27 cellular contexts compared by ENCODE assay signal in genomic region chr4:38068107-38068506, GRCh38.
A peak's percentile ranks its signal among the peaks of the same experiment; 100 is the strongest.
DNase-seq lines count a peak whose midpoint lies in the region; ATAC-seq and TF ChIP-seq lines count a peak whose summit lies in the region.
"Had no signal": no experiment of that assay in that cellular context is flagged by ENCODE, and none has a peak within 500 bp of the region (broad histone marks: within the 10 kb centered on the region; RNA-seq: fewer than 3 reads in every experiment).

No MANE protein-coding gene starts in this region.

- H3K36me3 Mint-ChIP-seq in stimulated activated naive CD8-positive, alpha-beta T cell treated with anti-CD3 and anti-CD28 coated beads, Interleukin-15, Interleukin-2, amounts not matched to agents 100 ng/mL and 50 ng/mL, for 24 hours (ENCODE audit: low read depth): peaks cover 34% of the 10 kb centered on the region
- H3K36me3 Mint-ChIP-seq in stimulated activated naive B cell treated with anti-CD40 and anti-IgM and Interleukin-4, amounts not matched to agents 10 μg/mL and 1 μg/mL and 100 μg/mL, for 72 hours: peaks cover 43 to 47% of the 10 kb centered on the region in 2 donors

- intact Hi-C loops in dorsolateral prefrontal cortex (cut with DNase I): loop anchor here (5.0 to 10.0 kb wide), 4 partner anchors 664 to 827 kb away; partner anchors contain the start of gene TLR10 (in 1 of the 2)

- peak overlapping the region; percentile 63 for H3K27ac Mint-ChIP-seq in stimulated activated naive CD8-positive, alpha-beta T cell treated with anti-CD3 and anti-CD28 coated beads, Interleukin-15, Interleukin-2, amounts not matched to agents 100 ng/mL and 50 ng/mL, for 24 hours
- peak overlapping the region; percentile 59 for H3K27ac Mint-ChIP-seq in stimulated activated naive B cell treated with anti-CD40 and anti-IgM and Interleukin-4, amounts not matched to agents 10 μg/mL and 1 μg/mL and 100 μg/mL, for 72 hours
- H3K27ac Mint-ChIP-seq: T-helper 1 cell treated with Interleukin-12 subunit alpha and Interleukin-12 subunit beta and Interleukin-4 antibody, amounts not matched to agents 30 μg/mL and 1 μg/mL, for 36 hours had no signal

- no peak overlapping the region for H3K27ac ChIP-seq in dorsolateral prefrontal cortex
- H3K27ac ChIP-seq: neutrophil had no signal

- no peaks in the 10 kb centered on the region for H3K27me3 Mint-ChIP-seq in stimulated activated naive CD8-positive, alpha-beta T cell treated with anti-CD3 and anti-CD28 coated beads, Interleukin-15, Interleukin-2, amounts not matched to agents 100 ng/mL and 50 ng/mL, for 24 hours
- H3K27me3 Mint-ChIP-seq in stimulated activated naive B cell treated with anti-CD40 and anti-IgM and Interleukin-4, amounts not matched to agents 10 μg/mL and 1 μg/mL and 100 μg/mL, for 72 hours: no peaks in the 10 kb centered on the region
- H3K27me3 Mint-ChIP-seq: central memory CD8-positive, alpha-beta T cell; type B pancreatic cell had no signal

- H3K4me3 Mint-ChIP-seq in stimulated activated naive CD8-positive, alpha-beta T cell treated with anti-CD3 and anti-CD28 coated beads, Interleukin-15, Interleukin-2, amounts not matched to agents 100 ng/mL and 50 ng/mL, for 24 hours: no peak overlapping the region
- H3K4me3 Mint-ChIP-seq in stimulated activated naive B cell treated with anti-CD40 and anti-IgM and Interleukin-4, amounts not matched to agents 10 μg/mL and 1 μg/mL and 100 μg/mL, for 72 hours: no peak overlapping the region
- H3K4me3 Mint-ChIP-seq: activated T-cell treated with anti-CD3 and anti-CD28 coated beads, Interleukin-2, amount 50 U/mL, for 4 hours; central memory CD8-positive, alpha-beta T cell; immature natural killer cell; T-helper 1 cell treated with Interleukin-12 subunit alpha and Interleukin-12 subunit beta and Interleukin-4 antibody, amounts not matched to agents 30 μg/mL and 1 μg/mL, for 36 hours; type B pancreatic cell had no signal

- TF ChIP-seq CTCF in dorsolateral prefrontal cortex (IDR thresholded peaks at IDR 0.05 in 54 of 56, conservative IDR thresholded peaks at IDR 0.05 in 2 of 56; ENCODE audit: low read depth in 1 of 56, partially characterized antibody in 56 of 56): no peak

- no peak for DNase-seq in stimulated activated naive CD8-positive, alpha-beta T cell treated with anti-CD3 and anti-CD28 coated beads, Interleukin-15, Interleukin-2, amounts not matched to agents 100 U/mL and 50 U/mL, for 24 hours
- DNase-seq in dermis blood vessel endothelial cell: peak; percentile 76
- DNase-seq in lung microvascular endothelial cell (ENCODE audit: low read depth in 2 of 2): peak; percentile 51 to 72
- DNase-seq in stimulated activated naive B cell treated with anti-CD40 and anti-IgM and Interleukin-4, amounts not matched to agents 10 μg/mL and 1 μg/mL and 100 μg/mL, for 72 hours: no peak
- no peak for DNase-seq in HUDEP-2 (lab: John Stamatoyannopoulos, UW; ENCODE audit: unreplicated experiment in 76 of 76)
- DNase-seq in dorsolateral prefrontal cortex: no peak
- DNase-seq in SHP77 (lab: John Stamatoyannopoulos, UW): no peak
- DNase-seq: activated CD4-positive, alpha-beta T cell treated with anti-CD3 and anti-CD28 coated beads, Interleukin-2, amount 50 U/mL, for 1 hour; activated CD4-positive, CD25-positive, alpha-beta regulatory T cell; activated gamma-delta T cell; activated T-cell treated with anti-CD3 and anti-CD28 coated beads, Interleukin-2, amount 50 U/mL, for 4 hours; DMS53; immature natural killer cell; NCI-H1105 treated with DMSO at 0.1 percent for 48 hours; NCI-H2029; NCI-H524 treated with DMSO at 0.1 percent for 48 hours; NK-92 treated with Interleukin-12 subunit alpha and Interleukin-12 subunit beta, amount 100 ng/mL, for 24 hours; PC-3; posterior cingulate gyrus; sigmoid colon; stimulated activated CD4-positive, alpha-beta T cell treated with anti-CD3 and anti-CD28 coated beads, Interleukin-4, amount 100 ng/mL, for 1 hour had no signal

- peaks cover 17% of the 10 kb centered on the region for H3K4me1 Mint-ChIP-seq in stimulated activated naive CD8-positive, alpha-beta T cell treated with anti-CD3 and anti-CD28 coated beads, Interleukin-15, Interleukin-2, amounts not matched to agents 100 ng/mL and 50 ng/mL, for 24 hours (ENCODE audit: low read depth)
- H3K4me1 Mint-ChIP-seq in stimulated activated naive B cell treated with anti-CD40 and anti-IgM and Interleukin-4, amounts not matched to agents 10 μg/mL and 1 μg/mL and 100 μg/mL, for 72 hours: peaks cover 27 to 49% of the 10 kb centered on the region in 2 donors

- no peaks in the 10 kb centered on the region for H3K27me3 ChIP-seq in dorsolateral prefrontal cortex
- H3K27me3 ChIP-seq: neutrophil, sigmoid colon had no signal

- H3K4me3 ChIP-seq in dorsolateral prefrontal cortex: no peak overlapping the region
- H3K4me3 ChIP-seq: K562, sigmoid colon had no signal

- no peak for ATAC-seq in stimulated activated naive CD8-positive, alpha-beta T cell treated with anti-CD3 and anti-CD28 coated beads, Interleukin-15, Interleukin-2, amounts not matched to agents 100 U/mL and 50 U/mL, for 24 hours
- ATAC-seq in stimulated activated naive B cell treated with anti-CD40 and anti-IgM and Interleukin-4, amounts not matched to agents 10 μg/mL and 1 μg/mL and 100 μg/mL, for 72 hours (replicated peaks): no peak
- ATAC-seq: activated T-cell treated with anti-CD3 and anti-CD28 coated beads, Interleukin-2, amount 50 U/mL, for 4 hours; PC-3 had no signal

- H3K9me3 Mint-ChIP-seq in stimulated activated naive CD8-positive, alpha-beta T cell treated with anti-CD3 and anti-CD28 coated beads, Interleukin-15, Interleukin-2, amounts not matched to agents 100 ng/mL and 50 ng/mL, for 24 hours: no peaks in the 10 kb centered on the region
- H3K9me3 Mint-ChIP-seq in stimulated activated naive B cell treated with anti-CD40 and anti-IgM and Interleukin-4, amounts not matched to agents 10 μg/mL and 1 μg/mL and 100 μg/mL, for 72 hours: no peaks in the 10 kb centered on the region
- H3K9me3 Mint-ChIP-seq: activated T-cell treated with anti-CD3 and anti-CD28 coated beads, Interleukin-2, amount 50 U/mL, for 4 hours; central memory CD8-positive, alpha-beta T cell; immature natural killer cell; T-helper 1 cell treated with Interleukin-12 subunit alpha and Interleukin-12 subunit beta and Interleukin-4 antibody, amounts not matched to agents 30 μg/mL and 1 μg/mL, for 36 hours; type B pancreatic cell had no signal

Comparison
In these comparisons a context has a peak if more than half of its experiments do, and no peak if none do; other contexts are left out.
1. DNase-seq: peak in dermis blood vessel endothelial cell (single experiment) and lung microvascular endothelial cell (2 of 2); none in stimulated activated naive CD8-positive, alpha-beta T cell treated with anti-CD3 and anti-CD28 coated beads, Interleukin-15, Interleukin-2, amounts not matched to agents 100 U/mL and 50 U/mL, for 24 hours (single experiment), stimulated activated naive B cell treated with anti-CD40 and anti-IgM and Interleukin-4, amounts not matched to agents 10 μg/mL and 1 μg/mL and 100 μg/mL, for 72 hours (single experiment), HUDEP-2 (0 of 76), dorsolateral prefrontal cortex (0 of 10) and SHP77 (0 of 2).